ENCODE assay signal across 1 cellular context in genomic region chr18:74147779-74148542, GRCh38.
TF ChIP-seq lines count a peak whose summit lies in the region.

A gene with protein sequence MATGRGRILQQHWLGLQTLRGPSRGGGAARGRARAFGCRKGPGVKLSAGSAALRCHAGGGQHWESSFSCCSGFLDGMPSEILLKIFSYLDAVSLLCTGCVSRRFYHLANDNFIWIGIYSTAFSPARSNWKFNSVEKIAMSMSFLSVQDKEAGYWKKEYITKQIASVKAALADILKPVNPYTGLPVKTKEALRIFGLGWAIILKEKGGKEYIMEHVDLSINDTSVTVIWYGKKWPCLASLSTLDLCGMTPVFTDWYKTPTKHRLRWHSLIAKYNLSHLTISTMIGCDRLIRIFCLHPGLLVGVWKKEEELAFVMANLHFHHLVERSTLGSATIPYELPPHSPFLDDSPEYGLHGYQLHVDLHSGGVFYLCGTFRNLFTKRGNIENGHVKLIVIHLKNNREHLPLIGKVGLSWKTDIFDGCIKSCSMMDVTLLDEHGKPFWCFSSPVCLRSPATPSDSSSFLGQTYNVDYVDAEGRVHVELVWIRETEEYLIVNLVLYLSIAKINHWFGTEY (minus strand): TSS chr18:74147834. CDS start chr18:74147785, 49 bp downstream.
Gene TIMM21, plus strand, starts transcription at chr18:74148523. Its CDS starts 286 bp downstream, at chr18:74148809.

TF ChIP-seq in K562, 482 proteins besides CTCF, POLR2A, EP300 and RAD21 (continued from another document and continues in another):
- TF ChIP-seq SIN3A (IDR thresholded peaks at IDR 0.05; ENCODE audit: borderline replicate concordance in 2 of 2, control insufficient read depth in 1 of 2, low read depth in 2 of 2, low read length in 2 of 2) (peak in 1 of 2 experiments; percentile 56; a peak in 2 of 4 replicates), MYC (IDR thresholded peaks at IDR 0.05; ENCODE audit: low read depth, low read length) (peak; percentile 51), MYC (CRISPR knock-in tag; IDR thresholded peaks at IDR 0.05; ENCODE audit: borderline replicate concordance, low read depth) (0 out of 2 replicates have a peak, but pooled peaks have one; percentile 13), TFAM (CRISPR knock-in tag; conservative IDR thresholded peaks at IDR 0.05) (no peak), PML (IDR thresholded peaks at IDR 0.05; ENCODE audit: low read length) (peak; percentile 80; the same call in 1 of the 2 replicates), E2F8 (IDR thresholded peaks at IDR 0.05; ENCODE audit: low read depth, partially characterized antibody) (peak; percentile 51), EP400 (IDR thresholded peaks at IDR 0.05) (peak; percentile 83), ASH1L (IDR thresholded peaks at IDR 0.05; ENCODE audit: borderline replicate concordance, low read depth, partially characterized antibody) (no peak), BHLHE40 (IDR thresholded peaks at IDR 0.05; ENCODE audit: low read length) (peak; percentile 67), CBX1 (IDR thresholded peaks at IDR 0.05; ENCODE audit: low read depth) (no peak; the same call in 1 of the 2 replicates), POLR2AphosphoS5 (IDR thresholded peaks at IDR 0.05; ENCODE audit: control insufficient read depth, insufficient read depth, low read depth, low read length) (peak; percentile 60; the same call in 1 of the 2 replicates), TCF7 (IDR thresholded peaks at IDR 0.05; ENCODE audit: borderline replicate concordance) (no peak), CREB3L1 (IDR thresholded peaks at IDR 0.05; ENCODE audit: borderline replicate concordance, low read depth) (peak; percentile 70; the same call in 1 of the 2 replicates), ZNF780A (CRISPR knock-in tag; IDR thresholded peaks at IDR 0.05) (no peak), CBFB (CRISPR knock-in tag; IDR thresholded peaks at IDR 0.05) (no peak), ZNF436 (CRISPR knock-in tag; IDR thresholded peaks at IDR 0.05) (no peak), E2F3 (CRISPR knock-in tag; IDR thresholded peaks at IDR 0.05) (peak; percentile 15; the same call in 1 of the 2 replicates), YY1 (IDR thresholded peaks at IDR 0.05; ENCODE audit: borderline replicate concordance in 1 of 3, control insufficient read depth in 1 of 3, extremely low read depth in 1 of 3, insufficient read depth in 3 of 3, insufficient read length in 1 of 3, insufficient replicate concordance in 2 of 3, low read depth in 1 of 3, low read length in 2 of 3) (peak in 2 of 3 experiments; percentile 63 to 86), PTRF (tag; IDR thresholded peaks at IDR 0.05) (no peak), RNF2 (IDR thresholded peaks at IDR 0.05) (peak; percentile 20; the same call in 1 of the 2 replicates), SRSF3 (IDR thresholded peaks at IDR 0.05; ENCODE audit: insufficient read depth, low read length) (no peak), UBTF (IDR thresholded peaks at IDR 0.05; ENCODE audit: borderline replicate concordance in 1 of 2, low read depth in 2 of 2, low read length in 2 of 2) (no peak), ZNF3 (CRISPR knock-in tag; IDR thresholded peaks at IDR 0.05) (no peak), RB1 (IDR thresholded peaks at IDR 0.05; ENCODE audit: low read depth) (peak; percentile 18; the same call in 1 of the 2 replicates), ARNT (IDR thresholded peaks at IDR 0.05) (0 out of 4 replicates have a peak, but pooled peaks of 1 of the 2 experiments have one; percentile 58), ELF2 (CRISPR knock-in tag; IDR thresholded peaks at IDR 0.05) (peak; percentile 40; the same call in 1 of the 2 replicates), FOXK1 (CRISPR knock-in tag; IDR thresholded peaks at IDR 0.05; ENCODE audit: borderline replicate concordance) (no peak), BCL6 (CRISPR knock-in tag; IDR thresholded peaks at IDR 0.05) (no peak), ZNF23 (CRISPR knock-in tag; IDR thresholded peaks at IDR 0.05) (no peak), ZNF253 (CRISPR knock-in tag; conservative IDR thresholded peaks at IDR 0.05) (no peak)
- TF ChIP-seq, protein P1, sequence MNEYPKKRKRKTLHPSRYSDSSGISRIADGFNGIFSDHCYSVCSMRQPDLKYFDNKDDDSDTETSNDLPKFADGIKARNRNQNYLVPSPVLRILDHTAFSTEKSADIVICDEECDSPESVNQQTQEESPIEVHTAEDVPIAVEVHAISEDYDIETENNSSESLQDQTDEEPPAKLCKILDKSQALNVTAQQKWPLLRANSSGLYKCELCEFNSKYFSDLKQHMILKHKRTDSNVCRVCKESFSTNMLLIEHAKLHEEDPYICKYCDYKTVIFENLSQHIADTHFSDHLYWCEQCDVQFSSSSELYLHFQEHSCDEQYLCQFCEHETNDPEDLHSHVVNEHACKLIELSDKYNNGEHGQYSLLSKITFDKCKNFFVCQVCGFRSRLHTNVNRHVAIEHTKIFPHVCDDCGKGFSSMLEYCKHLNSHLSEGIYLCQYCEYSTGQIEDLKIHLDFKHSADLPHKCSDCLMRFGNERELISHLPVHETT (CRISPR knock-in tag; conservative IDR thresholded peaks at IDR 0.05 in 1 of 2, IDR thresholded peaks at IDR 0.05 in 1 of 2): peak in 1 of 2 experiments; percentile 62; a peak in 2 of 4 replicates
- TF ChIP-seq, protein P2, sequence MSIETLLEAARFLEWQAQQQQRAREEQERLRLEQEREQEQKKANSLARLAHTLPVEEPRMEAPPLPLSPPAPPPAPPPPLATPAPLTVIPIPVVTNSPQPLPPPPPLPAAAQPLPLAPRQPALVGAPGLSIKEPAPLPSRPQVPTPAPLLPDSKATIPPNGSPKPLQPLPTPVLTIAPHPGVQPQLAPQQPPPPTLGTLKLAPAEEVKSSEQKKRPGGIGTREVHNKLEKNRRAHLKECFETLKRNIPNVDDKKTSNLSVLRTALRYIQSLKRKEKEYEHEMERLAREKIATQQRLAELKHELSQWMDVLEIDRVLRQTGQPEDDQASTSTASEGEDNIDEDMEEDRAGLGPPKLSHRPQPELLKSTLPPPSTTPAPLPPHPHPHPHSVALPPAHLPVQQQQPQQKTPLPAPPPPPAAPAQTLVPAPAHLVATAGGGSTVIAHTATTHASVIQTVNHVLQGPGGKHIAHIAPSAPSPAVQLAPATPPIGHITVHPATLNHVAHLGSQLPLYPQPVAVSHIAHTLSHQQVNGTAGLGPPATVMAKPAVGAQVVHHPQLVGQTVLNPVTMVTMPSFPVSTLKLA (conservative IDR thresholded peaks at IDR 0.05): peak; percentile 59 to 76
- TF ChIP-seq, protein P3, sequence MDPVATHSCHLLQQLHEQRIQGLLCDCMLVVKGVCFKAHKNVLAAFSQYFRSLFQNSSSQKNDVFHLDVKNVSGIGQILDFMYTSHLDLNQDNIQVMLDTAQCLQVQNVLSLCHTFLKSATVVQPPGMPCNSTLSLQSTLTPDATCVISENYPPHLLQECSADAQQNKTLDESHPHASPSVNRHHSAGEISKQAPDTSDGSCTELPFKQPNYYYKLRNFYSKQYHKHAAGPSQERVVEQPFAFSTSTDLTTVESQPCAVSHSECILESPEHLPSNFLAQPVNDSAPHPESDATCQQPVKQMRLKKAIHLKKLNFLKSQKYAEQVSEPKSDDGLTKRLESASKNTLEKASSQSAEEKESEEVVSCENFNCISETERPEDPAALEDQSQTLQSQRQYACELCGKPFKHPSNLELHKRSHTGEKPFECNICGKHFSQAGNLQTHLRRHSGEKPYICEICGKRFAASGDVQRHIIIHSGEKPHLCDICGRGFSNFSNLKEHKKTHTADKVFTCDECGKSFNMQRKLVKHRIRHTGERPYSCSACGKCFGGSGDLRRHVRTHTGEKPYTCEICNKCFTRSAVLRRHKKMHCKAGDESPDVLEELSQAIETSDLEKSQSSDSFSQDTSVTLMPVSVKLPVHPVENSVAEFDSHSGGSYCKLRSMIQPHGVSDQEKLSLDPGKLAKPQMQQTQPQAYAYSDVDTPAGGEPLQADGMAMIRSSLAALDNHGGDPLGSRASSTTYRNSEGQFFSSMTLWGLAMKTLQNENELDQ (CRISPR knock-in tag; IDR thresholded peaks at IDR 0.05; ENCODE audit: borderline replicate concordance): no peak
- TF ChIP-seq, protein P4, sequence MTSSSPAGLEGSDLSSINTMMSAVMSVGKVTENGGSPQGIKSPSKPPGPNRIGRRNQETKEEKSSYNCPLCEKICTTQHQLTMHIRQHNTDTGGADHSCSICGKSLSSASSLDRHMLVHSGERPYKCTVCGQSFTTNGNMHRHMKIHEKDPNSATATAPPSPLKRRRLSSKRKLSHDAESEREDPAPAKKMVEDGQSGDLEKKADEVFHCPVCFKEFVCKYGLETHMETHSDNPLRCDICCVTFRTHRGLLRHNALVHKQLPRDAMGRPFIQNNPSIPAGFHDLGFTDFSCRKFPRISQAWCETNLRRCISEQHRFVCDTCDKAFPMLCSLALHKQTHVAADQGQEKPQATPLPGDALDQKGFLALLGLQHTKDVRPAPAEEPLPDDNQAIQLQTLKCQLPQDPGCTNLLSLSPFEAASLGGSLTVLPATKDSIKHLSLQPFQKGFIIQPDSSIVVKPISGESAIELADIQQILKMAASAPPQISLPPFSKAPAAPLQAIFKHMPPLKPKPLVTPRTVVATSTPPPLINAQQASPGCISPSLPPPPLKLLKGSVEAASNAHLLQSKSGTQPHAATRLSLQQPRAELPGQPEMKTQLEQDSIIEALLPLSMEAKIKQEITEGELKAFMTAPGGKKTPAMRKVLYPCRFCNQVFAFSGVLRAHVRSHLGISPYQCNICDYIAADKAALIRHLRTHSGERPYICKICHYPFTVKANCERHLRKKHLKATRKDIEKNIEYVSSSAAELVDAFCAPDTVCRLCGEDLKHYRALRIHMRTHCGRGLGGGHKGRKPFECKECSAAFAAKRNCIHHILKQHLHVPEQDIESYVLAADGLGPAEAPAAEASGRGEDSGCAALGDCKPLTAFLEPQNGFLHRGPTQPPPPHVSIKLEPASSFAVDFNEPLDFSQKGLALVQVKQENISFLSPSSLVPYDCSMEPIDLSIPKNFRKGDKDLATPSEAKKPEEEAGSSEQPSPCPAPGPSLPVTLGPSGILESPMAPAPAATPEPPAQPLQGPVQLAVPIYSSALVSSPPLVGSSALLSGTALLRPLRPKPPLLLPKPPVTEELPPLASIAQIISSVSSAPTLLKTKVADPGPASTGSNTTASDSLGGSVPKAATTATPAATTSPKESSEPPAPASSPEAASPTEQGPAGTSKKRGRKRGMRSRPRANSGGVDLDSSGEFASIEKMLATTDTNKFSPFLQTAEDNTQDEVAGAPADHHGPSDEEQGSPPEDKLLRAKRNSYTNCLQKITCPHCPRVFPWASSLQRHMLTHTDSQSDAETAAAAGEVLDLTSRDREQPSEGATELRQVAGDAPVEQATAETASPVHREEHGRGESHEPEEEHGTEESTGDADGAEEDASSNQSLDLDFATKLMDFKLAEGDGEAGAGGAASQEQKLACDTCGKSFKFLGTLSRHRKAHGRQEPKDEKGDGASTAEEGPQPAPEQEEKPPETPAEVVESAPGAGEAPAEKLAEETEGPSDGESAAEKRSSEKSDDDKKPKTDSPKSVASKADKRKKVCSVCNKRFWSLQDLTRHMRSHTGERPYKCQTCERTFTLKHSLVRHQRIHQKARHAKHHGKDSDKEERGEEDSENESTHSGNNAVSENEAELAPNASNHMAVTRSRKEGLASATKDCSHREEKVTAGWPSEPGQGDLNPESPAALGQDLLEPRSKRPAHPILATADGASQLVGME (CRISPR knock-in tag; IDR thresholded peaks at IDR 0.05): no peak
